1 cellular context compared by ENCODE assay signal in genomic region chrX:18887177-18887820, GRCh38.
TF ChIP-seq lines count a peak whose summit lies in the region.

No MANE protein-coding gene starts in this region.

TF ChIP-seq in H1, 55 proteins besides CTCF, POLR2A, EP300 and RAD21:
- TF ChIP-seq MAX (IDR thresholded peaks at IDR 0.05) (peak; percentile 81), POLR2AphosphoS5 (IDR thresholded peaks at IDR 0.05; ENCODE audit: low read depth, low read length) (no peak), E2F6 (IDR thresholded peaks at IDR 0.05) (peak; percentile 68)
